Comparison of ENCODE assay signal across 11 cellular contexts in genomic region chr11:8707541-8708270, GRCh38. TPM values are rescaled to one million over a fixed set of nuclear protein-coding genes. Genes with fewer than 3 reads are reported as not detected.
DNase-seq lines count a peak whose midpoint lies in the region; ATAC-seq and TF ChIP-seq lines count a peak whose summit lies in the region.
"Had no signal": no experiment of that assay in that cellular context is flagged by ENCODE, and none has a peak within 500 bp of the region (broad histone marks: within the 10 kb centered on the region; RNA-seq: fewer than 3 reads in every experiment).

No MANE protein-coding gene starts in this region.

- H3K79me2 ChIP-seq in GM23338 (replicated peaks; ENCODE audit: insufficient read depth) = no peaks in the 10 kb centered on the region

- CTCF ChIA-PET in WTC11 (lab: Charles Lee) = interaction anchor here (0.5 to 1.1 kb wide), 2 partner anchors 39 to 91 kb away, joined by 3 to 4 read pairs; no protein-coding TSS in a partner anchor

- intact Hi-C loops in left ventricle myocardium superior (cut with micrococcal nuclease) (no loop called here), sigmoid colon (cut with DNase I) (loop anchor here (2.0 kb wide), 1 partner anchor 103 kb away; a partner anchor contains a TSS)

- TF ChIP-seq EP300 in sigmoid colon (IDR thresholded peaks at IDR 0.05) = peak in 2 of 4 donors; percentile 60 to 89

- H3K4me3 ChIP-seq in GM23338 = no peak overlapping the region
- H3K4me3 ChIP-seq in sigmoid colon = peak overlapping the region in 3 of 4 donors; percentile 17 to 25 (median 19)
- no peak overlapping the region for H3K4me3 ChIP-seq in SJCRH30

- H3F3A ChIP-seq in GM23338 (replicated peaks; ENCODE audit: low read depth) = no peaks in the 10 kb centered on the region

- ATAC-seq in GM23338 = peak; percentile 11; the same call in 1 of the 3 replicates
- no peak for ATAC-seq in WTC11
- ATAC-seq in left ventricle myocardium superior = peak; percentile 80
- no peak for ATAC-seq in HG02610 (IDR thresholded peaks at IDR 0.05; ENCODE audit: unreplicated experiment)
- no peak for ATAC-seq in GM18868 (IDR thresholded peaks at IDR 0.05; ENCODE audit: unreplicated experiment)

- POLR2A ChIA-PET in WTC11 (lab: Charles Lee) = interaction anchor here (0.7 to 1.8 kb wide), 3 partner anchors 9 to 103 kb away, joined by 6 to 7 read pairs (median 6); partner anchors contain the start of genes RPL27A and TRIM66

- no peak overlapping the region for H3K4me2 ChIP-seq in GM23338

- H3K4me1 Mint-ChIP-seq in GM23338 (peaks cover 21% of the 10 kb centered on the region), WTC11 (peaks cover 24% of the 10 kb centered on the region)

- H4K20me1 ChIP-seq in GM23338 (replicated peaks; ENCODE audit: insufficient read depth) = no peaks in the 10 kb centered on the region

- H3K36me3 Mint-ChIP-seq in GM23338 (ENCODE audit: low read depth) = peaks cover 16% of the 10 kb centered on the region; the same call in 2 of the 3 replicates
- peaks cover 9% of the 10 kb centered on the region for H3K36me3 Mint-ChIP-seq in WTC11

- TF ChIP-seq CTCF in GM23338 (conservative IDR thresholded peaks at IDR 0.05; ENCODE audit: low read depth in 2 of 2) (no peak), WTC11 (IDR thresholded peaks at IDR 0.05) (no peak), sigmoid colon (IDR thresholded peaks at IDR 0.05) (no peak)

- TF ChIP-seq POLR2A in sigmoid colon (IDR thresholded peaks at IDR 0.05) = no peak

- no peak overlapping the region for H2AFZ ChIP-seq in GM23338

- H3K27me3 ChIP-seq in GM23338 (ENCODE audit: insufficient read depth) = no peaks in the 10 kb centered on the region
- H3K27me3 ChIP-seq in sigmoid colon = no peaks in the 10 kb centered on the region
- no peaks in the 10 kb centered on the region for H3K27me3 ChIP-seq in SJCRH30

- H3K4me1 ChIP-seq in GM23338 (ENCODE audit: insufficient read depth) (peaks cover 12% of the 10 kb centered on the region), sigmoid colon (peaks cover 4 to 95% (median 74%) of the 10 kb centered on the region in 4 donors), SJCRH30 (no peaks in the 10 kb centered on the region; the same call in 1 of the 2 replicates)

- peak overlapping the region; percentile 18; the same call in 1 of the 2 replicates for H3K27ac ChIP-seq in GM23338 (ENCODE audit: low read depth)
- H3K27ac ChIP-seq in sigmoid colon = peak overlapping the region; percentile 90 to 98 (median 96)
- no peak overlapping the region for H3K27ac ChIP-seq in SJCRH30

- H3K9me2 ChIP-seq in GM23338 (ENCODE audit: insufficient read depth) = no peaks in the 10 kb centered on the region

- H3K27ac Mint-ChIP-seq in GM23338 = no peak overlapping the region
- H3K27ac Mint-ChIP-seq in WTC11 = 0 out of 2 replicates have a peak overlapping the region, but pooled peaks have one; percentile 71
- H3K27ac Mint-ChIP-seq: activated T-cell treated with anti-CD3 and anti-CD28 coated beads, Interleukin-2, amount 50 U/mL, for 72 hours had no signal

- 89 to 93% methylated on average over 10 of the region's 10 CpGs for WGBS in sigmoid colon, 2 donors

- no peak overlapping the region for H3K4me3 Mint-ChIP-seq in GM23338
- H3K4me3 Mint-ChIP-seq in WTC11 = no peak overlapping the region
- H3K4me3 Mint-ChIP-seq: activated T-cell treated with anti-CD3 and anti-CD28 coated beads, Interleukin-2, amount 50 U/mL, for 72 hours had no signal

- H3K9me3 Mint-ChIP-seq in GM23338 (no peaks in the 10 kb centered on the region), WTC11 (no peaks in the 10 kb centered on the region)
- H3K9me3 Mint-ChIP-seq: activated T-cell treated with anti-CD3 and anti-CD28 coated beads, Interleukin-2, amount 50 U/mL, for 72 hours had no signal

- H3K27me3 Mint-ChIP-seq in GM23338 (ENCODE audit: insufficient read depth, low read depth, poor library complexity) = peaks cover 16% of the 10 kb centered on the region
- no peaks in the 10 kb centered on the region for H3K27me3 Mint-ChIP-seq in WTC11 (ENCODE audit: low read depth)

- H3K9me3 ChIP-seq in sigmoid colon (no peaks in the 10 kb centered on the region), SJCRH30 (replicated peaks) (no peaks in the 10 kb centered on the region)

- H3K36me3 ChIP-seq in GM23338 (ENCODE audit: insufficient read depth) (no peaks in the 10 kb centered on the region), sigmoid colon (peaks cover 9 to 73% (median 37%) of the 10 kb centered on the region in 4 donors), SJCRH30 (peaks cover 50% of the 10 kb centered on the region)

- DNase-seq in GM23338 (ENCODE audit: low spot score) (no peak), WTC11 (ENCODE audit: low spot score) (no peak), left ventricle myocardium superior (peak; percentile 88), sigmoid colon (peak; percentile 99), SJCRH30 (no peak)
- DNase-seq in stimulated activated CD4-positive, alpha-beta T cell treated with anti-CD3 and anti-CD28 coated beads, Interleukin-4, amount 100 ng/mL, for 24 hours = no peak
- DNase-seq: activated T-cell treated with anti-CD3 and anti-CD28 coated beads, Interleukin-2, amount 50 U/mL, for 72 hours; GF-D8; MV-4-11 had no signal

TF ChIP-seq in GM23338, 12 proteins besides CTCF, POLR2A, EP300 and RAD21 (continues in another document):
- TF ChIP-seq ZNF331 (CRISPR knock-in tag; IDR thresholded peaks at IDR 0.05; ENCODE audit: low read depth) (no peak), REST (IDR thresholded peaks at IDR 0.05; ENCODE audit: unreplicated experiment) (no peak), ZNF114 (CRISPR knock-in tag; IDR thresholded peaks at IDR 0.05) (no peak)

TF ChIP-seq in WTC11, 78 proteins besides CTCF, POLR2A, EP300 and RAD21:
- TF ChIP-seq, protein P1, sequence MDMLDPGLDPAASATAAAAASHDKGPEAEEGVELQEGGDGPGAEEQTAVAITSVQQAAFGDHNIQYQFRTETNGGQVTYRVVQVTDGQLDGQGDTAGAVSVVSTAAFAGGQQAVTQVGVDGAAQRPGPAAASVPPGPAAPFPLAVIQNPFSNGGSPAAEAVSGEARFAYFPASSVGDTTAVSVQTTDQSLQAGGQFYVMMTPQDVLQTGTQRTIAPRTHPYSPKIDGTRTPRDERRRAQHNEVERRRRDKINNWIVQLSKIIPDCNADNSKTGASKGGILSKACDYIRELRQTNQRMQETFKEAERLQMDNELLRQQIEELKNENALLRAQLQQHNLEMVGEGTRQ (CRISPR knock-in tag; IDR thresholded peaks at IDR 0.05) = 0 out of 2 replicates have a peak, but pooled peaks have one; percentile 9
- no peak for TF ChIP-seq ESRRA (CRISPR knock-in tag; IDR thresholded peaks at IDR 0.05; ENCODE audit: borderline replicate concordance)

RNA-seq across cellular contexts. Expression of gene RPL27A, which starts 25.1 kb away (rescaled TPM):
- 961 and 1,283 TPM in 2 replicates for total RNA-seq in GM23338 (2014; rRNA removed; shearing (Covaris generic))
- polyA plus RNA-seq in GM23338 (2016; fragmentation: Nextera tagmentation; extraction: Ambion mirVana) (3,167 and 3,552 TPM in 2 replicates), sigmoid colon (1,000 to 10,000 TPM; 3,631 to 4,200 (median 4,078) TPM)
- total RNA-seq in WTC11 (2021) (1,103 to 1,198 TPM (median 1,179 TPM) in 3 replicates), left ventricle myocardium superior (588 TPM), sigmoid colon (1,000 to 10,000 TPM; 1,472 to 2,262 (median 1,872) TPM)
- total RNA-seq in SJCRH30 (2014; rRNA removed; shearing (Covaris generic)) = 1,468 and 1,571 TPM in 2 replicates

RNA-seq across cellular contexts. Expression of gene TRIM66, which starts 25.2 kb away (rescaled TPM):
- 1.9 and 3.3 TPM in 2 replicates for total RNA-seq in GM23338 (2014; rRNA removed; shearing (Covaris generic))
- polyA plus RNA-seq in GM23338 (2016; fragmentation: Nextera tagmentation; extraction: Ambion mirVana) (1.0 and 1.1 TPM in 2 replicates), sigmoid colon (1 to 10 TPM in 2 of 3 donors, under 1 TPM in 1; 0.60 to 4.9 (median 2.3) TPM)
- total RNA-seq in WTC11 (2021) (5.6 to 8.0 TPM (median 7.8 TPM) in 3 replicates), left ventricle myocardium superior (2.6 TPM), sigmoid colon (10 to 100 TPM in 2 of 4 donors, 1 to 10 TPM in 2; 1.8 to 24.4 (median 10.2) TPM)
- total RNA-seq in SJCRH30 (2014; rRNA removed; shearing (Covaris generic)) = 2.0 and 3.5 TPM in 2 replicates

Comparison
In these comparisons a context has a peak if more than half of its experiments do, and no peak if none do; other contexts are left out.
1. ATAC-seq: peak in GM23338 (single experiment) and left ventricle myocardium superior (single experiment); none in WTC11 (single experiment), HG02610 (single experiment) and GM18868 (single experiment).
2. DNase-seq: peak in left ventricle myocardium superior (single experiment) and sigmoid colon (single experiment); none in GM23338 (single experiment), WTC11 (single experiment), SJCRH30 (0 of 2) and stimulated activated CD4-positive, alpha-beta T cell treated with anti-CD3 and anti-CD28 coated beads, Interleukin-4, amount 100 ng/mL, for 24 hours (single experiment).
3. H3K4me3 ChIP-seq: peak in sigmoid colon (3 of 4); none in GM23338 (single experiment) and SJCRH30 (single experiment).